ENCODE assay signal across 27 cellular contexts in genomic region chr6:73857341-73857890, GRCh38.
"Had no signal": no experiment of that assay in that cellular context is flagged by ENCODE, and none has a peak within 500 bp of the region (broad histone marks: within the 10 kb centered on the region; RNA-seq: fewer than 3 reads in every experiment).

No MANE protein-coding gene starts in this region.

- DNase-seq: activated B cell treated with CpG ODN at 0.5 μM for 24 hours; activated CD4-positive, alpha-beta memory T cell treated with anti-CD3 and anti-CD28 coated beads, Interleukin-2, amount 10 ng/mL, durations not matched to agents 7 days and 5 days; activated CD4-positive, alpha-beta T cell treated with anti-CD3 and anti-CD28 coated beads for 1 hour; activated CD4-positive, alpha-beta T cell treated with anti-CD3 and anti-CD28 coated beads, Interleukin-2, amount 10 ng/mL, durations not matched to agents 24 days and 14 days; activated gamma-delta T cell; activated naive CD4-positive, alpha-beta T cell treated with anti-CD3 and anti-CD28 coated beads for 36 hours; activated T-cell treated with anti-CD3 and anti-CD28 coated beads for 4 hours; activated T-cell treated with anti-CD3 and anti-CD28 coated beads, Interleukin-2, amount 50 U/mL, for 48 hours; amygdala; Karpas-422; NCI-H1048; NCI-H1930; NCI-H2171; NCI-H2227 treated with DMSO at 0.1 percent for 48 hours; NCI-H446 treated with DMSO at 0.1 percent for 48 hours; NCI-H524 treated with DMSO at 0.1 percent for 48 hours; NCI-H748 treated with DMSO at 0.1 percent for 48 hours; PC-3; SIG-M5; T-cell; T-helper 2 cell; T1000 had no signal

- ATAC-seq: activated T-helper 17 cell treated with anti-CD3 and anti-CD28 coated beads, Interleukin-2, amount 50 U/mL, for 72 hours; K562; PC-3; T-cell had no signal

- FAIRE-seq: K562, RCC 7860, TTC549 had no signal

- H3K27ac ChIP-seq: SK-N-MC had no signal

- H3K4me3 ChIP-seq: K562, SK-N-MC had no signal
